Comparison of ENCODE assay signal across 26 cellular contexts in genomic region chr21:44527983-44528633, GRCh38. TPM values are rescaled to one million over a fixed set of nuclear protein-coding genes. Genes with fewer than 3 reads are reported as not detected.
A peak's percentile ranks its signal among the peaks of the same experiment; 100 is the strongest.
DNase-seq lines count a peak whose midpoint lies in the region; ATAC-seq and TF ChIP-seq lines count a peak whose summit lies in the region.
"Had no signal": no experiment of that assay in that cellular context is flagged by ENCODE, and none has a peak within 500 bp of the region (broad histone marks: within the 10 kb centered on the region; RNA-seq: fewer than 3 reads in every experiment).

No MANE protein-coding gene starts in this region.

- no peaks in the 10 kb centered on the region for H3K9me3 ChIP-seq in osteoblast (ENCODE audit: low read depth, low read length)
- no peaks in the 10 kb centered on the region for H3K9me3 ChIP-seq in PC-9 (ENCODE audit: insufficient read depth, low read depth)
- H3K9me3 ChIP-seq: esophagus squamous epithelium, thyroid gland had no signal

- CTCF ChIA-PET in WTC11 (lab: Charles Lee) (no interaction called here), PC-9 (lab: Charles Lee) (no interaction called here)

- H4K20me1 ChIP-seq in osteoblast (ENCODE audit: insufficient read depth, low read length) (no peaks in the 10 kb centered on the region), PC-9 (ENCODE audit: insufficient read depth) (no peaks in the 10 kb centered on the region)

- DNase-seq in GM13976 (ENCODE audit: low spot score): peak; percentile 12
- peak; percentile 2 for DNase-seq in WTC11 (ENCODE audit: low spot score)
- peak; percentile 55 for DNase-seq in osteoblast (ENCODE audit: insufficient read length, low spot score, missing footprints)
- no peak for DNase-seq in PC-9
- DNase-seq in DMS 273 treated with DMSO at 0.1 percent for 48 hours (lab: John Stamatoyannopoulos, UW): no peak
- DNase-seq: activated CD8-positive, alpha-beta T cell treated with anti-CD3 and anti-CD28 coated beads, Interleukin-2, amount 10 ng/mL, durations not matched to agents 7 days and 5 days; activated T-cell treated with anti-CD3 and anti-CD28 coated beads, Interleukin-2, amount 50 U/mL, for 48 hours; CD4-positive, CD25-positive, alpha-beta regulatory T cell; effector memory CD4-positive, alpha-beta T cell; esophagus squamous epithelium; Kasumi-1; NCI-H1048; NCI-H2029 treated with DMSO at 0.1 percent for 48 hours; NK-92 treated with Interleukin-12 subunit alpha and Interleukin-12 subunit beta, amount 100 ng/mL, for 24 hours; stimulated activated CD4-positive, alpha-beta T cell treated with anti-CD3 and anti-CD28 coated beads, Interleukin-2, amount 100 ng/mL, for 24 hours; stimulated activated naive CD4-positive, alpha-beta T cell; thyroid gland had no signal

- H3K9me2 ChIP-seq in PC-9 (ENCODE audit: insufficient read depth): no peaks in the 10 kb centered on the region

- in situ Hi-C loops in GM13976 (cut with MboI; ENCODE audit: low sequenced_read_pairs, unreplicated experiment): no loop called here

- no peaks in the 10 kb centered on the region for H3K79me2 ChIP-seq in osteoblast (ENCODE audit: insufficient read depth, low read length)
- H3K79me2 ChIP-seq in PC-9 (ENCODE audit: low read depth): no peaks in the 10 kb centered on the region
- H3K79me2 ChIP-seq: parathyroid adenoma had no signal

- no TSS peak for BruUV-seq in PC-9 (replicated peaks; lab: Mats Ljungman, UMichigan)

- no peak overlapping the region for H3K27ac Mint-ChIP-seq in WTC11
- H3K27ac Mint-ChIP-seq: activated B cell treated with CpG ODN at 0.5 μM for 24 hours; activated CD8-positive, alpha-beta T cell treated with anti-CD3 and anti-CD28 coated beads, Interleukin-2, amount 10 ng/mL, durations not matched to agents 7 days and 5 days; activated naive CD8-positive, alpha-beta T cell; CD4-positive, CD25-positive, alpha-beta regulatory T cell; T-helper 2 cell treated with Interferon-gamma antibody and Interleukin-4, amounts not matched to agents 5 μg/mL and 100 μg/mL, for 36 hours had no signal

- H3K4me1 ChIP-seq in osteoblast (ENCODE audit: insufficient read depth, low read length) (no peaks in the 10 kb centered on the region), PC-9 (replicated peaks; ENCODE audit: insufficient read depth) (no peaks in the 10 kb centered on the region)
- H3K4me1 ChIP-seq: esophagus squamous epithelium, parathyroid adenoma, thyroid gland had no signal

- H3K36me3 Mint-ChIP-seq in WTC11: no peaks in the 10 kb centered on the region
- H3K36me3 Mint-ChIP-seq: activated naive CD8-positive, alpha-beta T cell; CD4-positive, CD25-positive, alpha-beta regulatory T cell; naive thymus-derived CD8-positive, alpha-beta T cell had no signal

- H3K27me3 ChIP-seq in osteoblast (ENCODE audit: insufficient read depth, low read length) (no peaks in the 10 kb centered on the region), PC-9 (ENCODE audit: insufficient read depth, low read depth) (peaks cover 54% of the 10 kb centered on the region)
- H3K27me3 ChIP-seq: thyroid gland had no signal

- H3K4me3 Mint-ChIP-seq in WTC11: no peak overlapping the region
- H3K4me3 Mint-ChIP-seq: activated B cell treated with CpG ODN at 0.5 μM for 24 hours; activated CD8-positive, alpha-beta T cell treated with anti-CD3 and anti-CD28 coated beads, Interleukin-2, amount 10 ng/mL, durations not matched to agents 7 days and 5 days; activated naive CD8-positive, alpha-beta T cell; CD4-positive, CD25-positive, alpha-beta regulatory T cell; naive thymus-derived CD8-positive, alpha-beta T cell; T-helper 2 cell treated with Interferon-gamma antibody and Interleukin-4, amounts not matched to agents 5 μg/mL and 100 μg/mL, for 36 hours had no signal

- no peaks in the 10 kb centered on the region for H3K36me3 ChIP-seq in osteoblast (ENCODE audit: insufficient read depth, low read length)
- no peaks in the 10 kb centered on the region for H3K36me3 ChIP-seq in PC-9 (ENCODE audit: low read depth)
- H3K36me3 ChIP-seq: esophagus squamous epithelium, thyroid gland had no signal

- TF ChIP-seq CTCF in GM13976 (IDR thresholded peaks at IDR 0.05; ENCODE audit: borderline replicate concordance, control extremely low read depth, extremely low read depth, insufficient read depth, missing control alignments) (no peak), WTC11 (IDR thresholded peaks at IDR 0.05) (no peak), osteoblast (IDR thresholded peaks at IDR 0.05; ENCODE audit: extremely low read depth, low read depth, low read length) (no peak), PC-9 (conservative IDR thresholded peaks at IDR 0.05) (no peak)

- H2AFZ ChIP-seq in osteoblast (ENCODE audit: low read length): no peak overlapping the region
- no peak overlapping the region for H2AFZ ChIP-seq in PC-9
- H2AFZ ChIP-seq: parathyroid adenoma had no signal

- no peaks in the 10 kb centered on the region for H3K27me3 Mint-ChIP-seq in WTC11 (ENCODE audit: low read depth)
- H3K27me3 Mint-ChIP-seq: activated naive CD8-positive, alpha-beta T cell; CD4-positive, CD25-positive, alpha-beta regulatory T cell had no signal

- H3K4me3 ChIP-seq in osteoblast (ENCODE audit: insufficient read depth, low read length) (no peak overlapping the region), PC-9 (no peak overlapping the region)
- H3K4me3 ChIP-seq: esophagus squamous epithelium, thyroid gland had no signal

- no peak overlapping the region for H3K4me2 ChIP-seq in osteoblast (ENCODE audit: insufficient read depth, low read length)
- H3K4me2 ChIP-seq in PC-9: no peak overlapping the region

- H3K4me1 Mint-ChIP-seq in WTC11: peaks cover 2% of the 10 kb centered on the region; the same call in 1 of the 2 replicates
- H3K4me1 Mint-ChIP-seq: activated B cell treated with CpG ODN at 0.5 μM for 24 hours; CD4-positive, CD25-positive, alpha-beta regulatory T cell had no signal

- intact Hi-C loops in PC-9 (cut with micrococcal nuclease; ENCODE audit: unreplicated experiment): no loop called here

- ATAC-seq in WTC11: no peak
- ATAC-seq: activated CD8-positive, alpha-beta T cell treated with anti-CD3 and anti-CD28 coated beads, Interleukin-2, amount 10 ng/mL, durations not matched to agents 7 days and 5 days; naive thymus-derived CD8-positive, alpha-beta T cell; SK-N-SH treated with all-trans-retinoic acid at 6 μM for 48 hours had no signal

- H3K27ac ChIP-seq in osteoblast (ENCODE audit: low read depth, low read length) (no peak overlapping the region), PC-9 (no peak overlapping the region)
- H3K27ac ChIP-seq: esophagus squamous epithelium, parathyroid adenoma, thyroid gland had no signal

- no peaks in the 10 kb centered on the region for H3K9me3 Mint-ChIP-seq in WTC11
- H3K9me3 Mint-ChIP-seq: activated B cell treated with CpG ODN at 0.5 μM for 24 hours; naive thymus-derived CD8-positive, alpha-beta T cell; T-helper 2 cell treated with Interferon-gamma antibody and Interleukin-4, amounts not matched to agents 5 μg/mL and 100 μg/mL, for 36 hours had no signal

- POLR2A ChIA-PET in WTC11 (lab: Charles Lee) (no interaction called here), PC-9 (lab: Charles Lee; ENCODE audit: unreplicated experiment) (no interaction called here)

- H3F3A ChIP-seq in PC-9 (ENCODE audit: insufficient read depth, low read depth): peaks cover 3% of the 10 kb centered on the region; the same call in 1 of the 2 replicates

TF ChIP-seq in WTC11, 78 proteins besides CTCF, POLR2A, EP300 and RAD21:
- no peak for TF ChIP-seq ETV6 (CRISPR knock-in tag; IDR thresholded peaks at IDR 0.05)
- TF ChIP-seq ZNF263 (CRISPR knock-in tag; IDR thresholded peaks at IDR 0.05; ENCODE audit: low read depth): no peak
- TF ChIP-seq NFATC4 (CRISPR knock-in tag; IDR thresholded peaks at IDR 0.05): no peak
- no peak for TF ChIP-seq ZNF512 (CRISPR knock-in tag; IDR thresholded peaks at IDR 0.05; ENCODE audit: borderline replicate concordance)
TF ChIP-seq in WTC11: peak in this region for 0.

RNA-seq across cellular contexts. Expression of gene KRTAP10-1, which starts 11.9 kb away (rescaled TPM):
- total RNA-seq in WTC11 (2021) (not detected in 3 replicates), osteoblast (not detected in 2 replicates), PC-9 (2021) (not detected in 2 replicates)
- total RNA-seq: activated B cell treated with CpG ODN at 0.5 μM for 24 hours; activated CD8-positive, alpha-beta T cell treated with anti-CD3 and anti-CD28 coated beads, Interleukin-2, amount 10 ng/mL, durations not matched to agents 7 days and 5 days; CD4-positive, CD25-positive, alpha-beta regulatory T cell; cerebellum; esophagus squamous epithelium; G401; naive thymus-derived CD8-positive, alpha-beta T cell; skeletal muscle tissue; thyroid gland had no signal

RNA-seq across cellular contexts. Expression of gene KRTAP10-2, which starts 23.2 kb away (rescaled TPM):
- 0.16 TPM in 1 of 3 replicates, not detected in the others for total RNA-seq in WTC11 (2021)
- not detected in 2 replicates for total RNA-seq in osteoblast
- total RNA-seq in PC-9 (2021): not detected in 2 replicates
- total RNA-seq: activated B cell treated with CpG ODN at 0.5 μM for 24 hours; activated CD8-positive, alpha-beta T cell treated with anti-CD3 and anti-CD28 coated beads, Interleukin-2, amount 10 ng/mL, durations not matched to agents 7 days and 5 days; CD4-positive, CD25-positive, alpha-beta regulatory T cell; cerebellum; esophagus squamous epithelium; G401; naive thymus-derived CD8-positive, alpha-beta T cell; skeletal muscle tissue; thyroid gland had no signal

RNA-seq across cellular contexts. Expression of gene KRTAP10-3, which starts 30.5 kb away (rescaled TPM):
- not detected in 3 replicates for total RNA-seq in WTC11 (2021)
- not detected in 2 replicates for total RNA-seq in osteoblast
- total RNA-seq in PC-9 (2021): not detected in 2 replicates
- total RNA-seq: activated B cell treated with CpG ODN at 0.5 μM for 24 hours; activated CD8-positive, alpha-beta T cell treated with anti-CD3 and anti-CD28 coated beads, Interleukin-2, amount 10 ng/mL, durations not matched to agents 7 days and 5 days; CD4-positive, CD25-positive, alpha-beta regulatory T cell; cerebellum; esophagus squamous epithelium; G401; naive thymus-derived CD8-positive, alpha-beta T cell; skeletal muscle tissue; thyroid gland had no signal

RNA-seq across cellular contexts. Expression of gene KRTAP10-4, which starts 45.4 kb away (rescaled TPM):
- not detected in 3 replicates for total RNA-seq in WTC11 (2021)
- not detected in 2 replicates for total RNA-seq in osteoblast
- not detected in 2 replicates for total RNA-seq in PC-9 (2021)
- total RNA-seq: activated B cell treated with CpG ODN at 0.5 μM for 24 hours; activated CD8-positive, alpha-beta T cell treated with anti-CD3 and anti-CD28 coated beads, Interleukin-2, amount 10 ng/mL, durations not matched to agents 7 days and 5 days; CD4-positive, CD25-positive, alpha-beta regulatory T cell; cerebellum; esophagus squamous epithelium; G401; naive thymus-derived CD8-positive, alpha-beta T cell; skeletal muscle tissue; thyroid gland had no signal

RNA-seq across cellular contexts. Expression of gene KRTAP10-5, which starts 52.3 kb away (rescaled TPM):
- not detected in 3 replicates for total RNA-seq in WTC11 (2021)
- total RNA-seq in osteoblast: not detected in 2 replicates
- total RNA-seq in PC-9 (2021): not detected in 2 replicates
- total RNA-seq: activated B cell treated with CpG ODN at 0.5 μM for 24 hours; activated CD8-positive, alpha-beta T cell treated with anti-CD3 and anti-CD28 coated beads, Interleukin-2, amount 10 ng/mL, durations not matched to agents 7 days and 5 days; CD4-positive, CD25-positive, alpha-beta regulatory T cell; cerebellum; esophagus squamous epithelium; G401; naive thymus-derived CD8-positive, alpha-beta T cell; skeletal muscle tissue had no signal

Comparison
In these comparisons a context has a peak if more than half of its experiments do, and no peak if none do; other contexts are left out.
1. DNase-seq: peak in GM13976 (single experiment), WTC11 (single experiment) and osteoblast (single experiment); none in PC-9 (0 of 2) and DMS 273 treated with DMSO at 0.1 percent for 48 hours (single experiment).